ENCODE assay signal across 8 cellular contexts in the genomic region with DNA sequence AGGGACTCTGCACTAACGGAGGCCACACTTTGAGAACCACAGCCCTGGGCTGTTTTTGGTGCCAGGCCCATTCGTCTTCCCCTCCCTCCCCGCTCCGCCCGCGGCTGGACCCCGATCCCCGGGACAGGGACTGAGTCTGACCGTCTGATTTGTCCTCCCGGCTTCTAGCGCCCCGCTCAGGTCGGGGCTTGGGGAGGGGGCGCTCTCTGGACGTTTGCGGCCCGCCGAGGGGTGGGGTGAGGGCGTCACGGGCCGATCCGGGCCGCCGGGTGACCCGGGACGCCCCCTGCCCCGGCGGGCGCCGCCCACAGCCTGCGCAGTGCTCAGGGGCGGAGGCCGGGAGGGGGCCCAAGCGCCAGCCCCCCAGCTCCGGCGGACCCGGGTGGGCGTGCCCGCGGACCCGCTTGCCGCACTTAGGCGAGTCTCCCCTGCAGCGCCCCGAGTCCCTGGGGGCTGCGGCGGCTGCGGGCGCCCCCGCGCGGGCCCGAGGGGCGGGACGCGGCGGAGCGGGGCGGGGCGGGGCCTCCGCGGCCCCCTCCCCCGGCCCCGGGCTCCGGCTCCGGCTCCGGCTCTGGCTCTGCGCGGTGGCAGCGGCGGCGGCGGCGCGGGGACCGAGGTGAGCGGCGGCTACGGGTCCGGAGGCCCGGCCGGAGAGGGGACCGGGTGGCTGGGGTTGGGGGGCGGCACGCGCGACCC. TPM values are rescaled to one million over a fixed set of nuclear protein-coding genes. Genes with fewer than 3 reads are reported as not detected.
DNase-seq lines count a peak whose midpoint lies in the region; ATAC-seq and TF ChIP-seq lines count a peak whose summit lies in the region.

No MANE protein-coding gene starts in this region.

- H3K4me1 ChIP-seq in colonic mucosa (no peaks in the 10 kb centered on the region), mucosa of rectum (ENCODE audit: control insufficient read depth in 2 of 2, insufficient read depth in 2 of 2, low read length in 2 of 2) (peaks cover 10 to 12% of the 10 kb centered on the region in 2 donors), upper lobe of left lung (peaks cover 24 to 58% (median 35%) of the 10 kb centered on the region in 4 donors)

- H3K27me3 ChIP-seq in colonic mucosa, result peaks cover 26% of the 10 kb centered on the region
- H3K27me3 ChIP-seq in mucosa of rectum (ENCODE audit: control insufficient read depth in 2 of 2, insufficient read depth in 2 of 2, low read length in 2 of 2), result peaks cover 14 to 37% of the 10 kb centered on the region in 2 donors
- H3K27me3 ChIP-seq in upper lobe of left lung, result peaks cover 0 to 13% (median 6%) of the 10 kb centered on the region in 4 donors

- TF ChIP-seq CTCF in colonic mucosa (IDR thresholded peaks at IDR 0.05) (no peak), upper lobe of left lung (IDR thresholded peaks at IDR 0.05) (no peak)

- H3K9me3 ChIP-seq in colonic mucosa (no peaks in the 10 kb centered on the region), mucosa of rectum (ENCODE audit: control insufficient read depth in 2 of 2, low read length in 2 of 2) (no peaks in the 10 kb centered on the region), upper lobe of left lung (no peaks in the 10 kb centered on the region)

- intact Hi-C loops in colonic mucosa (cut with DNase I), result no loop called here

- H3K36me3 ChIP-seq in colonic mucosa (no peaks in the 10 kb centered on the region), mucosa of rectum (ENCODE audit: control insufficient read depth in 2 of 2, insufficient read depth in 2 of 2, low read length in 2 of 2) (no peaks in the 10 kb centered on the region), upper lobe of left lung (no peaks in the 10 kb centered on the region)

- H3K27ac ChIP-seq in colonic mucosa (peak overlapping the region; percentile 40), mucosa of rectum (ENCODE audit: low read depth in 2 of 2, low read length in 2 of 2) (peak overlapping the region; percentile 70 to 78), upper lobe of left lung (peak overlapping the region; percentile 67 to 86 (median 78))

- ATAC-seq in upper lobe of left lung (ENCODE audit: low FRiP score in 2 of 2) (peak in 1 of 2 donors; percentile 77), HG03565 (IDR thresholded peaks at IDR 0.05; ENCODE audit: unreplicated experiment) (no peak)

- 0 to 2% methylated on average over 6 to 15 of the region's 87 CpGs for WGBS in upper lobe of left lung, 2 donors

- peak overlapping the region; percentile 22 for H3K4me3 ChIP-seq in colonic mucosa
- H3K4me3 ChIP-seq in mucosa of rectum (ENCODE audit: low read length in 2 of 2), result peak overlapping the region; percentile 50 to 61
- H3K4me3 ChIP-seq in upper lobe of left lung, result peak overlapping the region; percentile 29 to 69 (median 58)

- DNase-seq in COLO668 (lab: John Stamatoyannopoulos, UW; ENCODE audit: unreplicated experiment) (peak; percentile 15), T-helper 9 cell (peak; percentile 45), colonic mucosa (no peak), upper lobe of left lung (peak in 1 of 2 donors; percentile 90), NCI-H1105 treated with DMSO at 0.1 percent for 48 hours (lab: John Stamatoyannopoulos, UW) (no peak), HUDEP-2 (lab: John Stamatoyannopoulos, UW; ENCODE audit: unreplicated experiment in 76 of 76) (no peak)

- TF ChIP-seq EP300 in upper lobe of left lung (IDR thresholded peaks at IDR 0.05), result no peak

- peak in 1 of 4 donors; percentile 8 for TF ChIP-seq POLR2A in upper lobe of left lung (IDR thresholded peaks at IDR 0.05)

- peak overlapping the region; percentile 28 to 57 for H3K9ac ChIP-seq in colonic mucosa (ENCODE audit: low read depth in 2 of 2, low read length in 2 of 2)
- H3K9ac ChIP-seq in mucosa of rectum (ENCODE audit: low read depth in 1 of 2, low read length in 2 of 2), result peak overlapping the region in 1 of 2 donors; percentile 35

RNA-seq across cellular contexts. Expression of a gene that starts 33.7 kb away (rescaled TPM):
- total RNA-seq in colonic mucosa (10 to 100 TPM; 21.2 to 45.8 TPM), upper lobe of left lung (10 to 100 TPM; 13.1 to 68.1 (median 15.8) TPM)

Comparison
In these comparisons a context has a peak if more than half of its experiments do, and no peak if none do; other contexts are left out.
1. DNase-seq: peak in COLO668 (single experiment) and T-helper 9 cell (single experiment); none in colonic mucosa (single experiment), NCI-H1105 treated with DMSO at 0.1 percent for 48 hours (single experiment) and HUDEP-2 (0 of 76).
2. Peak in every context shown above with its lines, with median percentiles within 50 percentile points of each other: H3K27ac ChIP-seq and H3K4me3 ChIP-seq.